In the genomic region with DNA sequence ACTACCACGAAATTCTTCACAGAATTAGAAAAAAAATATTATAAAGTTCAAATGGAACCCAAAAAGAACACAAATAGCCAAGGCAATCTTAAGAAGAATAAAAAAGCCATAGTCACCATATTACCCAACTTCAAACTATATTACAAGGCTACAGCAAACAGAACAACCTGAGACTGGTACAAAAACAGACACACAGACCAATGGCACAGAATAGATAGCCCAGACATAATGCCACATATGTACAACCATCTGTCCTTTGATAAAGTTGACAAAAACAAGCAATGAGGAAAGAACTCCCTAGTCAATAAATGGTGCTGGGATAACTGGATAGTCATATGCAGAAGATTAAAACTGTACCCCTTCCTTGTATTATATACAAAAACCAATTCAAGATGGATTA, we compare ENCODE assay signal across 33 cellular contexts.
"Had no signal": no experiment of that assay in that cellular context is flagged by ENCODE, and none has a peak within 500 bp of the region (broad histone marks: within the 10 kb centered on the region; RNA-seq: fewer than 3 reads in every experiment).

No MANE protein-coding gene starts in this region.

- ATAC-seq: activated CD8-positive, alpha-beta T cell treated with anti-CD3 and anti-CD28 coated beads for 36 hours; activated naive CD4-positive, alpha-beta T cell treated with anti-CD3 and anti-CD28 coated beads, Interleukin-2, amount 50 U/mL, for 72 hours; activated T-cell treated with anti-CD3 and anti-CD28 coated beads, Interleukin-2, amount 50 U/mL, for 4 hours; activated T-cell treated with anti-CD3 and anti-CD28 coated beads, Interleukin-2, amount 50 U/mL, for 72 hours; activated T-helper 17 cell treated with anti-CD3 and anti-CD28 coated beads, Interleukin-2, amount 50 U/mL, for 72 hours had no signal

- H3K27me3 ChIP-seq: adrenal gland, ascending aorta, cardiac muscle cell had no signal

- H3K4me1 ChIP-seq: ascending aorta had no signal

- H3K27ac ChIP-seq: adrenal gland, ascending aorta, cardiac muscle cell, VCaP had no signal

- FAIRE-seq: bronchial epithelial cell, TTC549 had no signal

- H3K9me3 ChIP-seq: adrenal gland, ascending aorta had no signal

- H3K36me3 ChIP-seq: adrenal gland, ascending aorta, cardiac muscle cell had no signal

- H3K4me3 ChIP-seq: adrenal gland, ascending aorta, cardiac muscle cell had no signal

- DNase-seq: activated B cell treated with CpG ODN at 0.5 μM for 24 hours; activated CD4-positive, alpha-beta memory T cell treated with anti-CD3 and anti-CD28 coated beads for 36 hours; activated CD4-positive, alpha-beta T cell treated with anti-CD3 and anti-CD28 coated beads for 4 hours; activated CD4-positive, alpha-beta T cell treated with anti-CD3 and anti-CD28 coated beads, Interleukin-2, amount 10 ng/mL, durations not matched to agents 24 days and 14 days; activated CD4-positive, alpha-beta T cell treated with anti-CD3 and anti-CD28 coated beads, Interleukin-2, amount 50 U/mL, for 1 hour; activated CD4-positive, alpha-beta T cell treated with anti-CD3 and anti-CD28 coated beads, Interleukin-2, amount 50 U/mL, for 4 hours; activated CD4-positive, CD25-positive, alpha-beta regulatory T cell treated with anti-CD3 and anti-CD28 coated beads, Interleukin-2, amount 50 U/mL, for 72 hours; activated CD8-positive, alpha-beta memory T cell treated with anti-CD3 and anti-CD28 coated beads, Interleukin-2, amount 50 U/mL, for 4 hours; activated CD8-positive, alpha-beta T cell treated with anti-CD3 and anti-CD28 coated beads for 36 hours; activated effector memory CD4-positive, alpha-beta T cell treated with anti-CD3 and anti-CD28 coated beads, Interleukin-2, amount 50 U/mL, for 16 hours; activated gamma-delta T cell treated with Interleukin-2 at 50 U/mL for 16 hours; activated naive CD4-positive, alpha-beta T cell; activated naive CD4-positive, alpha-beta T cell treated with anti-CD3 and anti-CD28 coated beads for 36 hours; activated naive CD4-positive, alpha-beta T cell treated with anti-CD3 and anti-CD28 coated beads, Interleukin-2, amount 50 U/mL, for 16 hours; activated naive CD8-positive, alpha-beta T cell treated with anti-CD3 and anti-CD28 coated beads for 36 hours; activated T-cell treated with anti-CD3 and anti-CD28 coated beads for 4 hours; activated T-cell treated with anti-CD3 and anti-CD28 coated beads, Interleukin-2, amount 50 U/mL, for 1 hour; activated T-cell treated with anti-CD3 and anti-CD28 coated beads, Interleukin-2, amount 50 U/mL, for 4 hours; activated T-cell treated with anti-CD3 and anti-CD28 coated beads, Interleukin-2, amount 50 U/mL, for 72 hours; adrenal gland; amniotic stem cell; caudate nucleus; cerebellar nuclear complex; T-helper 1 cell; T-helper 2 cell; T-helper 9 cell had no signal
